In genomic region chr10:58642283-58642682, GRCh38 we compare ENCODE assay signal across 16 cellular contexts.
DNase-seq lines count a peak whose midpoint lies in the region; ATAC-seq, FAIRE-seq and TF ChIP-seq lines count a peak whose summit lies in the region.
"Had no signal": no experiment of that assay in that cellular context is flagged by ENCODE, and none has a peak within 500 bp of the region (broad histone marks: within the 10 kb centered on the region; RNA-seq: fewer than 3 reads in every experiment).

No MANE protein-coding gene starts in this region.

- no peak overlapping the region for H2AFZ ChIP-seq in GM23248
- H2AFZ ChIP-seq in astrocyte (ENCODE audit: low read depth, low read length), result no peak overlapping the region

- H3K9me3 ChIP-seq in GM23248 (ENCODE audit: low read depth), result no peaks in the 10 kb centered on the region
- no peaks in the 10 kb centered on the region for H3K9me3 ChIP-seq in astrocyte (ENCODE audit: insufficient read depth, low read depth, low read length)
- H3K9me3 ChIP-seq in gastroesophageal sphincter, result no peaks in the 10 kb centered on the region
- H3K9me3 ChIP-seq in tibial artery, result no peaks in the 10 kb centered on the region
- H3K9me3 ChIP-seq: left lung, thyroid gland had no signal

- FAIRE-seq in astrocyte (lab: Jason Lieb, UNC), result peak; percentile 5
- FAIRE-seq: bronchial epithelial cell had no signal

- DNase-seq in GM23248 (peak; percentile 92), astrocyte (ENCODE audit: low read depth) (peak; percentile 70), stromal cell of bone marrow (ENCODE audit: low read depth) (peak; percentile 64), tibial artery (no peak)
- DNase-seq: activated naive CD4-positive, alpha-beta T cell treated with anti-CD3 and anti-CD28 coated beads for 36 hours; C1 segment of cervical spinal cord; left lung; NCI-H146; SIG-M5; stimulated activated CD4-positive, alpha-beta T cell treated with anti-CD3 and anti-CD28 coated beads, Interleukin-4, amount 100 ng/mL, for 4 hours; thyroid gland had no signal

- no peaks in the 10 kb centered on the region for H3K36me3 ChIP-seq in GM23248 (ENCODE audit: low read depth)
- peaks cover 2% of the 10 kb centered on the region for H3K36me3 ChIP-seq in astrocyte (ENCODE audit: insufficient read depth, low read length)
- no peaks in the 10 kb centered on the region for H3K36me3 ChIP-seq in gastroesophageal sphincter
- H3K36me3 ChIP-seq in tibial artery, result no peaks in the 10 kb centered on the region
- H3K36me3 ChIP-seq: left lung, thyroid gland had no signal

- peaks cover 70% of the 10 kb centered on the region for H3F3A ChIP-seq in GM23248 (ENCODE audit: insufficient read depth)

- no peak overlapping the region for H3K4me3 Mint-ChIP-seq in astrocyte (ENCODE audit: unreplicated experiment)
- H3K4me3 Mint-ChIP-seq: activated naive CD4-positive, alpha-beta T cell treated with anti-CD3 and anti-CD28 coated beads for 36 hours had no signal

- H3K27me3 ChIP-seq in GM23248 (replicated peaks; ENCODE audit: insufficient read depth), result no peaks in the 10 kb centered on the region
- no peaks in the 10 kb centered on the region for H3K27me3 ChIP-seq in astrocyte (ENCODE audit: insufficient read depth, low read length)
- no peaks in the 10 kb centered on the region for H3K27me3 ChIP-seq in gastroesophageal sphincter
- no peaks in the 10 kb centered on the region for H3K27me3 ChIP-seq in tibial artery
- H3K27me3 ChIP-seq: left lung, thyroid gland had no signal

- TF ChIP-seq EP300 in gastroesophageal sphincter (IDR thresholded peaks at IDR 0.05), result no peak

- H3K79me2 ChIP-seq in GM23248 (ENCODE audit: insufficient read depth) (peaks cover 75% of the 10 kb centered on the region), astrocyte (ENCODE audit: insufficient read depth, low read length) (peaks cover 43% of the 10 kb centered on the region)

- no peaks in the 10 kb centered on the region for H3K9me2 ChIP-seq in GM23248 (ENCODE audit: insufficient read depth)

- ATAC-seq in gastroesophageal sphincter (peak; percentile 22), GM19328 (IDR thresholded peaks at IDR 0.05; ENCODE audit: unreplicated experiment) (no peak), GM21619 (IDR thresholded peaks at IDR 0.05; ENCODE audit: unreplicated experiment) (no peak)

- peak overlapping the region; percentile 96 for H3K27ac ChIP-seq in GM23248
- H3K27ac ChIP-seq in astrocyte (ENCODE audit: low read depth, low read length), result peak overlapping the region; percentile 91
- H3K27ac ChIP-seq in gastroesophageal sphincter, result peak overlapping the region; percentile 45 to 69 (median 60)
- H3K27ac ChIP-seq in tibial artery, result no peak overlapping the region
- H3K27ac ChIP-seq: KMS-11, thyroid gland had no signal

- in situ Hi-C loops in GM23248 (cut with MboI), result loop anchor here (10.0 to 25.0 kb wide), 2 partner anchors 117 to 230 kb away; no protein-coding TSS in a partner anchor

- H3K36me3 Mint-ChIP-seq in astrocyte (ENCODE audit: low read depth, unreplicated experiment), result no peaks in the 10 kb centered on the region

- H4K20me1 ChIP-seq in GM23248 (ENCODE audit: insufficient read depth) (no peaks in the 10 kb centered on the region), astrocyte (ENCODE audit: insufficient read depth, low read length) (no peaks in the 10 kb centered on the region)

- H3K27me3 Mint-ChIP-seq in astrocyte (ENCODE audit: low read depth, unreplicated experiment), result no peaks in the 10 kb centered on the region

- H3K9ac ChIP-seq in GM23248 (peak overlapping the region; percentile 73), astrocyte (ENCODE audit: low read length) (peak overlapping the region; percentile 69)
- H3K9ac ChIP-seq: KMS-11 had no signal

- peaks cover 86% of the 10 kb centered on the region for H3K4me1 ChIP-seq in GM23248 (ENCODE audit: insufficient read depth)
- H3K4me1 ChIP-seq in astrocyte (ENCODE audit: insufficient read depth, low read length), result peaks cover 47% of the 10 kb centered on the region
- peaks cover 4 to 69% (median 10%) of the 10 kb centered on the region in 3 donors for H3K4me1 ChIP-seq in gastroesophageal sphincter
- H3K4me1 ChIP-seq in tibial artery, result peaks cover 0 to 18% (median 5%) of the 10 kb centered on the region in 4 donors
- H3K4me1 ChIP-seq: thyroid gland had no signal

- H3K9me3 Mint-ChIP-seq in astrocyte (ENCODE audit: unreplicated experiment), result no peaks in the 10 kb centered on the region
- H3K9me3 Mint-ChIP-seq: activated naive CD4-positive, alpha-beta T cell treated with anti-CD3 and anti-CD28 coated beads for 36 hours had no signal

- no peak overlapping the region for H3K27ac Mint-ChIP-seq in astrocyte (ENCODE audit: unreplicated experiment)
- H3K27ac Mint-ChIP-seq: activated naive CD4-positive, alpha-beta T cell treated with anti-CD3 and anti-CD28 coated beads for 36 hours had no signal

- H3K4me1 Mint-ChIP-seq in astrocyte (ENCODE audit: low read depth, unreplicated experiment), result peaks cover 39% of the 10 kb centered on the region

- TF ChIP-seq CTCF in astrocyte (IDR thresholded peaks at IDR 0.05; ENCODE audit: insufficient read depth, low read depth, low read length) (no peak), gastroesophageal sphincter (IDR thresholded peaks at IDR 0.05) (no peak), tibial artery (IDR thresholded peaks at IDR 0.05) (no peak)

- WGBS in GM23248 (ENCODE audit: low coverage in 1 of 2, low lambda C conversion rate in 2 of 2, missing lambda C conversion rate in 2 of 2), 2 experiments, result 4% methylated on average over 3 of the region's 3 CpGs
- WGBS in gastroesophageal sphincter (ENCODE audit: low coverage in 1 of 2), 2 donors, result 36 to 40% methylated on average over 3 of the region's 3 CpGs

- intact Hi-C loops in tibial artery (cut with DNase I; ENCODE audit: low total_unique reads), result no loop called here

- no peak for TF ChIP-seq POLR2A in gastroesophageal sphincter (IDR thresholded peaks at IDR 0.05)

- peak overlapping the region; percentile 57 for H3K4me3 ChIP-seq in GM23248
- no peak overlapping the region for H3K4me3 ChIP-seq in astrocyte (ENCODE audit: insufficient read depth, low read depth, low read length)
- no peak overlapping the region for H3K4me3 ChIP-seq in gastroesophageal sphincter
- H3K4me3 ChIP-seq in tibial artery, result no peak overlapping the region
- H3K4me3 ChIP-seq: left lung, thyroid gland had no signal

- H3K4me2 ChIP-seq in GM23248 (ENCODE audit: unreplicated experiment), result peak overlapping the region; percentile 61
- H3K4me2 ChIP-seq in astrocyte (ENCODE audit: low read length), result peak overlapping the region; percentile 73
- H3K4me2 ChIP-seq: KMS-11 had no signal

Comparison
In these comparisons a context has a peak if more than half of its experiments do, and no peak if none do; other contexts are left out.
1. DNase-seq: peak in GM23248 (single experiment), astrocyte (single experiment) and stromal cell of bone marrow (single experiment); none in tibial artery (0 of 2).
2. H3K27ac ChIP-seq: peak in GM23248 (single experiment), astrocyte (single experiment) and gastroesophageal sphincter (4 of 4); none in tibial artery (0 of 2).